4 cellular contexts compared by ENCODE assay signal in the genomic region with DNA sequence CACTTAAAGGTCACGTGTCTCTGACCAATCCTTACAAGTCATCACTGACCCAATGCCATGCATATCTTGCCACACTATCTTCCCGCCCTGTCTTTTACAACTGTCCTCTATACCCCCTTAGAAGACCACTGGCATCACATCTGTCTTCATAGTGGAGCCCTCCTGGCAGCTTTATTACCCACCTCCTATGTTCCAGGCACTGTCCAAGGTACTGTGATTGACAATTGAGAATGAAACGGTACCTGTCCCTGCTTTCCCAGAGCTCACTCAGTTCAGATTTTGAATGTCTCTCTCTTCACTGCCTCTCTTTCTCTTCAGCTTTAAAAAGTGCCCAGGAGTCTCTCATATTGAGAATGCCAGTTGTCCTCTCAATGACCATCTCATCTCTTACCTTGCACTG.
TF ChIP-seq lines count a peak whose summit lies in the region.

No MANE protein-coding gene starts in this region.

TF ChIP-seq in A549, 52 proteins besides CTCF, POLR2A, EP300 and RAD21 (continued from another document):
- peak; percentile 59; the same call in 1 of the 2 replicates for TF ChIP-seq REST (IDR thresholded peaks at IDR 0.05)

TF ChIP-seq in GM23338, 12 proteins besides CTCF, POLR2A, EP300 and RAD21 (continues in another document):
- TF ChIP-seq, protein P1, sequence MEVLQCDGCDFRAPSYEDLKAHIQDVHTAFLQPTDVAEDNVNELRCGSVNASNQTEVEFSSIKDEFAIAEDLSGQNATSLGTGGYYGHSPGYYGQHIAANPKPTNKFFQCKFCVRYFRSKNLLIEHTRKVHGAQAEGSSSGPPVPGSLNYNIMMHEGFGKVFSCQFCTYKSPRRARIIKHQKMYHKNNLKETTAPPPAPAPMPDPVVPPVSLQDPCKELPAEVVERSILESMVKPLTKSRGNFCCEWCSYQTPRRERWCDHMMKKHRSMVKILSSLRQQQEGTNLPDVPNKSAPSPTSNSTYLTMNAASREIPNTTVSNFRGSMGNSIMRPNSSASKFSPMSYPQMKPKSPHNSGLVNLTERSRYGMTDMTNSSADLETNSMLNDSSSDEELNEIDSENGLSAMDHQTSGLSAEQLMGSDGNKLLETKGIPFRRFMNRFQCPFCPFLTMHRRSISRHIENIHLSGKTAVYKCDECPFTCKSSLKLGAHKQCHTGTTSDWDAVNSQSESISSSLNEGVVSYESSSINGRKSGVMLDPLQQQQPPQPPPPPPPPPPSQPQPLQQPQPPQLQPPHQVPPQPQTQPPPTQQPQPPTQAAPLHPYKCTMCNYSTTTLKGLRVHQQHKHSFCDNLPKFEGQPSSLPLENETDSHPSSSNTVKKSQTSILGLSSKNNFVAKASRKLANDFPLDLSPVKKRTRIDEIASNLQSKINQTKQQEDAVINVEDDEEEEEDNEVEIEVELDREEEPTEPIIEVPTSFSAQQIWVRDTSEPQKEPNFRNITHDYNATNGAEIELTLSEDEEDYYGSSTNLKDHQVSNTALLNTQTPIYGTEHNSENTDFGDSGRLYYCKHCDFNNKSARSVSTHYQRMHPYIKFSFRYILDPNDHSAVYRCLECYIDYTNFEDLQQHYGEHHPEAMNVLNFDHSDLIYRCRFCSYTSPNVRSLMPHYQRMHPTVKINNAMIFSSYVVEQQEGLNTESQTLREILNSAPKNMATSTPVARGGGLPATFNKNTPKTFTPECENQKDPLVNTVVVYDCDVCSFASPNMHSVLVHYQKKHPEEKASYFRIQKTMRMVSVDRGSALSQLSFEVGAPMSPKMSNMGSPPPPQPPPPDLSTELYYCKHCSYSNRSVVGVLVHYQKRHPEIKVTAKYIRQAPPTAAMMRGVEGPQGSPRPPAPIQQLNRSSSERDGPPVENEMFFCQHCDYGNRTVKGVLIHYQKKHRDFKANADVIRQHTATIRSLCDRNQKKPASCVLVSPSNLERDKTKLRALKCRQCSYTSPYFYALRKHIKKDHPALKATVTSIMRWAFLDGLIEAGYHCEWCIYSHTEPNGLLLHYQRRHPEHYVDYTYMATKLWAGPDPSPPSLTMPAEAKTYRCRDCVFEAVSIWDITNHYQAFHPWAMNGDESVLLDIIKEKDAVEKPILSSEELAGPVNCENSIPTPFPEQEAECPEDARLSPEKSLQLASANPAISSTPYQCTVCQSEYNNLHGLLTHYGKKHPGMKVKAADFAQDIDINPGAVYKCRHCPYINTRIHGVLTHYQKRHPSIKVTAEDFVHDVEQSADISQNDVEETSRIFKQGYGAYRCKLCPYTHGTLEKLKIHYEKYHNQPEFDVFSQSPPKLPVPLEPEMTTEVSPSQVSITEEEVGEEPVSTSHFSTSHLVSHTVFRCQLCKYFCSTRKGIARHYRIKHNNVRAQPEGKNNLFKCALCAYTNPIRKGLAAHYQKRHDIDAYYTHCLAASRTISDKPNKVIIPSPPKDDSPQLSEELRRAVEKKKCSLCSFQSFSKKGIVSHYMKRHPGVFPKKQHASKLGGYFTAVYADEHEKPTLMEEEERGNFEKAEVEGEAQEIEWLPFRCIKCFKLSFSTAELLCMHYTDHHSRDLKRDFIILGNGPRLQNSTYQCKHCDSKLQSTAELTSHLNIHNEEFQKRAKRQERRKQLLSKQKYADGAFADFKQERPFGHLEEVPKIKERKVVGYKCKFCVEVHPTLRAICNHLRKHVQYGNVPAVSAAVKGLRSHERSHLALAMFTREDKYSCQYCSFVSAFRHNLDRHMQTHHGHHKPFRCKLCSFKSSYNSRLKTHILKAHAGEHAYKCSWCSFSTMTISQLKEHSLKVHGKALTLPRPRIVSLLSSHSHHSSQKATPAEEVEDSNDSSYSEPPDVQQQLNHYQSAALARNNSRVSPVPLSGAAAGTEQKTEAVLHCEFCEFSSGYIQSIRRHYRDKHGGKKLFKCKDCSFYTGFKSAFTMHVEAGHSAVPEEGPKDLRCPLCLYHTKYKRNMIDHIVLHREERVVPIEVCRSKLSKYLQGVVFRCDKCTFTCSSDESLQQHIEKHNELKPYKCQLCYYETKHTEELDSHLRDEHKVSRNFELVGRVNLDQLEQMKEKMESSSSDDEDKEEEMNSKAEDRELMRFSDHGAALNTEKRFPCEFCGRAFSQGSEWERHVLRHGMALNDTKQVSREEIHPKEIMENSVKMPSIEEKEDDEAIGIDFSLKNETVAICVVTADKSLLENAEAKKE (CRISPR knock-in tag; IDR thresholded peaks at IDR 0.05), result no peak

TF ChIP-seq in Ishikawa, 13 proteins besides CTCF, POLR2A, EP300 and RAD21 (continued from another document):
- no peak for TF ChIP-seq ZBTB7A (IDR thresholded peaks at IDR 0.05; ENCODE audit: low read depth)
- TF ChIP-seq FOXM1 (IDR thresholded peaks at IDR 0.05; ENCODE audit: borderline replicate concordance, low read depth), result no peak
- TF ChIP-seq REST (IDR thresholded peaks at IDR 0.05; ENCODE audit: low read depth), result peak; percentile 68
- TF ChIP-seq, protein P2, sequence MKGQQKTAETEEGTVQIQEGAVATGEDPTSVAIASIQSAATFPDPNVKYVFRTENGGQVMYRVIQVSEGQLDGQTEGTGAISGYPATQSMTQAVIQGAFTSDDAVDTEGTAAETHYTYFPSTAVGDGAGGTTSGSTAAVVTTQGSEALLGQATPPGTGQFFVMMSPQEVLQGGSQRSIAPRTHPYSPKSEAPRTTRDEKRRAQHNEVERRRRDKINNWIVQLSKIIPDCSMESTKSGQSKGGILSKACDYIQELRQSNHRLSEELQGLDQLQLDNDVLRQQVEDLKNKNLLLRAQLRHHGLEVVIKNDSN (IDR thresholded peaks at IDR 0.05), result no peak

TF ChIP-seq in GM12878, 131 proteins besides CTCF, POLR2A, EP300 and RAD21:
- 0 out of 2 replicates have a peak, but pooled peaks have one; percentile 29 for TF ChIP-seq REST (IDR thresholded peaks at IDR 0.05; ENCODE audit: low read depth, low read length)
- no peak for TF ChIP-seq CHD2 (IDR thresholded peaks at IDR 0.05; ENCODE audit: borderline replicate concordance, low read depth, low read length)
